In genomic region chr2:231455222-231455621, GRCh38 we compare ENCODE assay signal across 1 cellular context.
TF ChIP-seq lines count a peak whose summit lies in the region.

No MANE protein-coding gene starts in this region.

TF ChIP-seq in SK-N-SH treated with all-trans-retinoic acid at 6 μM for 48 hours, 23 proteins besides CTCF, POLR2A, EP300 and RAD21 (continued from another document):
- TF ChIP-seq POU6F1 (CRISPR knock-in tag; IDR thresholded peaks at IDR 0.05; ENCODE audit: borderline replicate concordance, low read depth) (no peak), BACH2 (CRISPR knock-in tag; IDR thresholded peaks at IDR 0.05; ENCODE audit: borderline replicate concordance) (no peak), ZNF8 (CRISPR knock-in tag; IDR thresholded peaks at IDR 0.05) (no peak), ZFP30 (CRISPR knock-in tag; IDR thresholded peaks at IDR 0.05) (no peak), SNAI2 (CRISPR knock-in tag; IDR thresholded peaks at IDR 0.05) (no peak)
